In the genomic region with DNA sequence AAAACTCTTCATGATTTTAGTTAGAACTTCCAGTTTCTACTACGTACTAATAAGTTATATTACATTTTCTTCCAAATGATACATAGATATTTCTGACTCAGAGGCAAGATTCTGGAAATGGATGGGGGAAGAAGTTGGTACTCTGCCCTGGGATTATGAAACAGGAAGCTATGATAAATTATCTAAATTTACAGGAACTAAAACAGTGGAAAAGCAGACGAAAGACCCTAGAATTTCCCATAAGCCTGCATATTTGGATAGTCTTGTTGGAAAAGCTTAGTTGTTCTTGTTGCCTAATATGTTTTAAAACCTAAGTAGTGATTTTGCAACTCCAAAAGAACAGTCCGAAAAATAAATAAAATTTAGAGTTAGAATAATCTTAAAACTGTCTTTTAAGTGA, we compare ENCODE assay signal across 20 cellular contexts. TPM values are rescaled to one million over a fixed set of nuclear protein-coding genes. Genes with fewer than 3 reads are reported as not detected.
A peak's percentile ranks its signal among the peaks of the same experiment; 100 is the strongest.
DNase-seq lines count a peak whose midpoint lies in the region; ATAC-seq and TF ChIP-seq lines count a peak whose summit lies in the region.
"Had no signal": no experiment of that assay in that cellular context is flagged by ENCODE, and none has a peak within 500 bp of the region (broad histone marks: within the 10 kb centered on the region; RNA-seq: fewer than 3 reads in every experiment).

No MANE protein-coding gene starts in this region.

- H3K27me3 ChIP-seq in right lobe of liver (no peaks in the 10 kb centered on the region), thyroid gland (no peaks in the 10 kb centered on the region), esophagus squamous epithelium (no peaks in the 10 kb centered on the region)

- H3K9me3 ChIP-seq in right lobe of liver: no peaks in the 10 kb centered on the region
- H3K9me3 ChIP-seq in thyroid gland: no peaks in the 10 kb centered on the region
- no peaks in the 10 kb centered on the region for H3K9me3 ChIP-seq in esophagus squamous epithelium
- no peaks in the 10 kb centered on the region for H3K9me3 ChIP-seq in mucosa of descending colon

- TF ChIP-seq CTCF in cardiac fibroblast (IDR thresholded peaks at IDR 0.05; ENCODE audit: low read depth, low read length) (no peak), right lobe of liver (IDR thresholded peaks at IDR 0.05) (no peak), thyroid gland (IDR thresholded peaks at IDR 0.05) (no peak), esophagus squamous epithelium (IDR thresholded peaks at IDR 0.05) (no peak), mucosa of descending colon (IDR thresholded peaks at IDR 0.05) (no peak)

- peak overlapping the region in 1 of 2 donors; percentile 1 for H3K4me3 ChIP-seq in cardiac fibroblast (replicated peaks in 1 of 2; ENCODE audit: low read depth in 2 of 2, low read length in 2 of 2)
- peak overlapping the region in 2 of 3 donors; percentile 3 to 42 for H3K4me3 ChIP-seq in right lobe of liver
- H3K4me3 ChIP-seq in thyroid gland (replicated peaks in 1 of 3): no peak overlapping the region
- H3K4me3 ChIP-seq in esophagus squamous epithelium: no peak overlapping the region
- no peak overlapping the region for H3K4me3 ChIP-seq in mucosa of descending colon

- TF ChIP-seq POLR2A in right lobe of liver (IDR thresholded peaks at IDR 0.05) (no peak), thyroid gland (IDR thresholded peaks at IDR 0.05) (no peak), esophagus squamous epithelium (IDR thresholded peaks at IDR 0.05) (no peak)

- intact Hi-C loops in Right ventricle myocardium inferior (cut with DNase I): no loop called here
- intact Hi-C loops in Right ventricle myocardium superior (cut with DNase I): no loop called here
- intact Hi-C loops in right lobe of liver (cut with DNase I): no loop called here
- intact Hi-C loops in thyroid gland (cut with DNase I): no loop called here
- intact Hi-C loops in esophagus squamous epithelium (cut with DNase I): loop anchor here (5.0 kb wide), 1 partner anchor 115 kb away; the partner anchor contains the start of gene STEAP1
- intact Hi-C loops in mucosa of descending colon (cut with DNase I, micrococcal nuclease): loop anchor here (10.0 kb wide), 2 partner anchors 102 to 112 kb away; partner anchors contain the start of gene STEAP1 (in 1 of the 2)

- ATAC-seq in Right ventricle myocardium inferior: peak; percentile 34
- ATAC-seq in Right ventricle myocardium superior (ENCODE audit: poor library complexity): no peak
- peak in 3 of 4 donors; percentile 14 to 50 (median 49) for ATAC-seq in right lobe of liver
- no peak for ATAC-seq in mucosa of descending colon
- ATAC-seq: activated naive CD8-positive, alpha-beta T cell treated with anti-CD3 and anti-CD28 coated beads, Interleukin-2, amount 50 U/mL, for 24 hours had no signal

- H3K27ac ChIP-seq in right lobe of liver (peak overlapping the region; percentile 52 to 64 (median 59)), thyroid gland (peak overlapping the region; percentile 23 to 50 (median 39)), esophagus squamous epithelium (peak overlapping the region in 2 of 4 donors; percentile 63 to 79)

- DNase-seq in Right ventricle myocardium inferior (ENCODE audit: missing footprints) (no peak), Right ventricle myocardium superior (no peak), cardiac fibroblast (ENCODE audit: low read depth in 2 of 2) (peak; percentile 90 to 95), right lobe of liver (no peak), thyroid gland (no peak), esophagus squamous epithelium (lab: John Stamatoyannopoulos, UW) (no peak), mucosa of descending colon (no peak), A172 (ENCODE audit: low spot score) (no peak)
- DNase-seq: activated naive CD8-positive, alpha-beta T cell treated with anti-CD3 and anti-CD28 coated beads, Interleukin-2, amount 50 U/mL, for 24 hours; activated T-cell treated with anti-CD3 and anti-CD28 coated beads, Interleukin-2, amount 50 U/mL, for 48 hours; cortex of kidney; foreskin melanocyte; Kasumi-1; NCI-H1436 treated with DMSO at 0.1 percent for 48 hours; NCI-H226; occipital lobe; stimulated activated CD4-positive, alpha-beta T cell treated with anti-CD3 and anti-CD28 coated beads, Interleukin-12 subunit alpha, Interleukin-12 subunit beta, amount 100 ng/mL, for 4 hours had no signal

- 11% methylated on average over 3 of the region's 3 CpGs for WGBS in right lobe of liver (ENCODE audit: insufficient coverage, low coverage, low lambda C conversion rate, missing lambda C conversion rate)
- 66 to 81% methylated on average over 3 of the region's 3 CpGs for WGBS in thyroid gland, 2 donors
- 40 to 44% methylated on average over 3 of the region's 3 CpGs for WGBS in esophagus squamous epithelium, 2 donors

- peaks cover 0 to 46% (median 16%) of the 10 kb centered on the region in 4 donors for H3K4me1 ChIP-seq in right lobe of liver
- no peaks in the 10 kb centered on the region for H3K4me1 ChIP-seq in thyroid gland
- no peaks in the 10 kb centered on the region for H3K4me1 ChIP-seq in esophagus squamous epithelium
- H3K4me1 ChIP-seq in mucosa of descending colon (ENCODE audit: low read depth): no peaks in the 10 kb centered on the region

- no peaks in the 10 kb centered on the region for H3K36me3 ChIP-seq in right lobe of liver
- no peaks in the 10 kb centered on the region for H3K36me3 ChIP-seq in thyroid gland
- H3K36me3 ChIP-seq in esophagus squamous epithelium: no peaks in the 10 kb centered on the region
- H3K36me3 ChIP-seq in mucosa of descending colon (ENCODE audit: low read depth): no peaks in the 10 kb centered on the region

RNA-seq across cellular contexts. Expression of gene CFAP69, which starts 21.8 kb away (rescaled TPM):
- total RNA-seq in Right ventricle myocardium inferior: 1.6 TPM
- 1.3 TPM for total RNA-seq in Right ventricle myocardium superior
- 1 to 10 TPM; 1.7 to 8.2 (median 3.8) TPM for total RNA-seq in right lobe of liver
- 10 to 100 TPM; 12.6 to 73.8 (median 32.5) TPM for total RNA-seq in thyroid gland
- total RNA-seq in esophagus squamous epithelium: 1 to 10 TPM; 1.8 to 9.0 (median 2.0) TPM
- total RNA-seq in mucosa of descending colon: 1 to 10 TPM; 4.2 to 7.2 (median 4.5) TPM
- total RNA-seq in A172 (2014; rRNA removed; shearing (Covaris generic)): 2.1 and 5.1 TPM in 2 replicates

RNA-seq across cellular contexts. Expression of gene FAM237B, which starts 54.3 kb away (rescaled TPM):
- total RNA-seq in Right ventricle myocardium inferior: not detected
- total RNA-seq in Right ventricle myocardium superior: not detected
- total RNA-seq in right lobe of liver: not detected
- not detected for total RNA-seq in thyroid gland
- total RNA-seq in esophagus squamous epithelium: not detected
- not detected for total RNA-seq in mucosa of descending colon
- total RNA-seq in A172 (2014; rRNA removed; shearing (Covaris generic)): not detected in 2 replicates
- total RNA-seq: G401, mononuclear cell, occipital lobe, SK-MEL-5 had no signal

RNA-seq across cellular contexts. Expression of gene STEAP2, which starts 55.3 kb away (rescaled TPM):
- total RNA-seq in Right ventricle myocardium inferior (10.8 TPM), Right ventricle myocardium superior (10.5 TPM), right lobe of liver (1 to 10 TPM; 1.5 to 9.8 (median 5.3) TPM), thyroid gland (10 to 100 TPM; 11.9 to 34.3 (median 27.4) TPM), esophagus squamous epithelium (10 to 100 TPM in 1 of 4 donors, 1 to 10 TPM in 3; 3.1 to 15.4 (median 7.0) TPM), mucosa of descending colon (10 to 100 TPM; 22.2 to 26.3 (median 23.1) TPM)
- total RNA-seq in A172 (2014; rRNA removed; shearing (Covaris generic)): 2.5 and 18.5 TPM in 2 replicates

Comparison
In these comparisons a context has a peak if more than half of its experiments do, and no peak if none do; other contexts are left out.
1. ATAC-seq: peak in Right ventricle myocardium inferior (single experiment) and right lobe of liver (3 of 4); none in Right ventricle myocardium superior (single experiment) and mucosa of descending colon (single experiment).
2. DNase-seq: peak in cardiac fibroblast (2 of 2); none in Right ventricle myocardium inferior (single experiment), Right ventricle myocardium superior (single experiment), right lobe of liver (0 of 3), thyroid gland (0 of 2), esophagus squamous epithelium (single experiment), mucosa of descending colon (0 of 3) and A172 (single experiment).
3. H3K4me3 ChIP-seq: peak in right lobe of liver (2 of 3); none in thyroid gland (0 of 3), esophagus squamous epithelium (0 of 4) and mucosa of descending colon (single experiment).
4. intact Hi-C loops: an anchor here in esophagus squamous epithelium (5.0 kb wide) and mucosa of descending colon (10.0 kb wide); none called in Right ventricle myocardium inferior, Right ventricle myocardium superior, right lobe of liver and thyroid gland.